1 cellular context compared by ENCODE assay signal in the genomic region with DNA sequence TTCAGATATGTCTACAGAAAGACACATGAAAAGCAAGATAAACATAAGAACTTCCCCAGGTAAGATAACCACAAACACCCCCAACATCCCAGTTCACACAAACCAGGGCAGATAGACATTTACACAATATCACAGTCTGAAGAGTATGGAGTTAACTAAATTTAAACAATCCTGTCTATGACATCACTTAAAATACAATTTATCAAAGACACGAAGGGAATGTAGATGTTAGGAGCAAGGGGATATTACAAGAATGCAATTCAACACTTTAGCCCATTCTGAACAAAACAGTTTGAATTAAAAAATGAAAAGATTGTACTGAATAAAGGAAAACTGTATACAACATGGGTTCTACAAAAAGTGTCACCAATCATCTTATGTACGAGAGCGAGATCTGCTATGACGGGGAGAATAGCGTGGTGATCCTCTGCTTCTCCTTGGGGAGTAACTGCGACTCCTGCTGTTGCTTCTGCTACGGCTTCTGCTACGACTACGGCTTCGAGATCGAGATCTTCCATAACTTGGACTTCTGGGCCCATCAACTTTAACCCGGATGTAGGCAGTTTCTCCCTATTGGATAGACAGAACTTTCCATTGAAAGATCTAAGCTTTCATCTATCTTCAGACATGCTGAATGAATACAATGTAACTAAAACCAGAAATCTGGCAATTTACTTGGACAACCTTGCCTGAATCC.
TF ChIP-seq lines count a peak whose summit lies in the region.

No MANE protein-coding gene starts in this region.

TF ChIP-seq in endothelial cell of umbilical vein, 7 proteins besides CTCF, POLR2A, EP300 and RAD21 (continued from another document):
- no peak for TF ChIP-seq JUN (IDR thresholded peaks at IDR 0.05; ENCODE audit: borderline replicate concordance, insufficient read depth, insufficient read length, low read depth)
- no peak for TF ChIP-seq EZH2 (IDR thresholded peaks at IDR 0.05; ENCODE audit: borderline replicate concordance, low read depth, low read length, severe bottlenecking)
- TF ChIP-seq, protein P1, sequence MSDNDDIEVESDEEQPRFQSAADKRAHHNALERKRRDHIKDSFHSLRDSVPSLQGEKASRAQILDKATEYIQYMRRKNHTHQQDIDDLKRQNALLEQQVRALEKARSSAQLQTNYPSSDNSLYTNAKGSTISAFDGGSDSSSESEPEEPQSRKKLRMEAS (IDR thresholded peaks at IDR 0.05; ENCODE audit: insufficient read depth, insufficient read length) = no peak
